ENCODE assay signal across 1 cellular context in genomic region chr10:72665925-72666324, GRCh38.
TF ChIP-seq lines count a peak whose summit lies in the region.

No MANE protein-coding gene starts in this region.

TF ChIP-seq in IMR-90, 13 proteins besides CTCF, POLR2A, EP300 and RAD21:
- TF ChIP-seq FOS (IDR thresholded peaks at IDR 0.05; ENCODE audit: low read depth, low read length) (no peak), CHD1 (IDR thresholded peaks at IDR 0.05; ENCODE audit: low read depth, low read length) (no peak), RFX5 (IDR thresholded peaks at IDR 0.05; ENCODE audit: low read depth, low read length) (no peak), BHLHE40 (IDR thresholded peaks at IDR 0.05; ENCODE audit: low read depth, low read length) (no peak), CEBPB (IDR thresholded peaks at IDR 0.05; ENCODE audit: low read depth, low read length) (no peak), RCOR1 (IDR thresholded peaks at IDR 0.05; ENCODE audit: insufficient replicate concordance, low read length) (no peak), MAZ (IDR thresholded peaks at IDR 0.05; ENCODE audit: borderline replicate concordance, low read depth, low read length) (no peak), MXI1 (IDR thresholded peaks at IDR 0.05; ENCODE audit: borderline replicate concordance, low read depth, low read length) (no peak), USF2 (IDR thresholded peaks at IDR 0.05; ENCODE audit: low read depth, low read length) (no peak), SMC3 (IDR thresholded peaks at IDR 0.05; ENCODE audit: low read depth, low read length) (no peak), ELK1 (IDR thresholded peaks at IDR 0.05; ENCODE audit: borderline replicate concordance, low read depth, low read length) (no peak)
